Comparison of ENCODE assay signal across 8 cellular contexts in the genomic region with DNA sequence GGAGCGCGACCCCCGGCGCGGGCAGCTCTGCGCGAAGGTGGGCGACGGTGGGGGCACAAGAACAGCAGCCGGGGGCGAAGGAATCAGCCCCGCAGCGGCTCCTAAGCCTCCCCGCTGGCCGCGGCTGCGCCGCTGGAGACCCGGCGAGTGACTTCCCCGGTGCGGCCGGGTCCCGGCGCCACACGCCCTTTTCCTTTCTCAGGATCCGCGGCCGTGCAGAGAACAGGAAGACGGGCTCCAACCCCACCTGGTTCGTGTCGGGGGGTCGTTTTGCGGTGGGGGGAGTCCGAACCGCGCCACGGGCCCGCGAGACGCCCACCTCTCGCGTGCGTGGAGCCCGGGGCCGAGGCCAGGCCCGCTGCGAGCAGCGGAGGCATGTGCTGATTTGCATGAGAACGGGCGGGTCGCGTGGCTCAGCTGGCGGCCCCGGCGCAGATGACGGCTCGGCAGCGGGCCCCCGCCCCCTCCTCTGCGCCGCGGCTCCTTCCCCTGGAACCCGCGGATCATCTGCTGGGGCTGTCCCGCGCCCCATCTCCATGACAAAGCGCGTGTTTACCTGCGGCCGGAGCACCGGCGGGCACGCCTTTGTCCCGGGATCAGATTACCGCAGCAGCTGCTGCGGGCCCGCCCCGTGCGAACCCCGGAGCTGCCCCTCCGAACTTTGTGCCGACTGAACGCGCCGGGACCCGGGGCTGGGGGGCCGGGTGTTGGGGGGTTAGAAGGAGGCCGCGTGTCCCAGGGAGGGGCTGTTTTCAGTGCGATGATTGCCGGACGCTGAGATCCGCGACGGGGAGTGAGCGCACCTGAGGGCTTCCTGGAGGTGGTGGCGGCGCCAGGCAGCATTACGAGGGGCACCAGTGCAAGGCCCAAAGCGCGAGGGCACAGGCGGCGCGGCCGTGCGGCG. TPM values are rescaled to one million over a fixed set of nuclear protein-coding genes. Genes with fewer than 3 reads are reported as not detected.
DNase-seq lines count a peak whose midpoint lies in the region; ATAC-seq, FAIRE-seq and TF ChIP-seq lines count a peak whose summit lies in the region.

No MANE protein-coding gene starts in this region.

- no TSS peak for BruUV-seq in HepG2 (replicated peaks; lab: Mats Ljungman, UMichigan)

- H3K4me1 ChIP-seq in A549 (peaks cover 19% of the 10 kb centered on the region; the same call in 2 of the 3 replicates), body of pancreas (peaks cover 46% of the 10 kb centered on the region), HepG2 (ENCODE audit: insufficient read depth, low read length) (peaks cover 22% of the 10 kb centered on the region)

- 0 out of 3 replicates have a peak, but pooled peaks cover under 1% of the 10 kb centered on the region for H3K9me3 ChIP-seq in A549
- no peaks in the 10 kb centered on the region for H3K9me3 ChIP-seq in body of pancreas
- peaks cover 2% of the 10 kb centered on the region; the same call in 1 of the 2 replicates for H3K9me3 ChIP-seq in HepG2 (ENCODE audit: low read length)

- WGBS in A549 (ENCODE audit: missing lambda C conversion rate), result 0% methylated on average over 7 of the region's 108 CpGs
- 1% methylated on average over 98 of the region's 108 CpGs; no CpG with 5 or more reads in 1 of the 2 donors for WGBS in body of pancreas, 2 donors
- 8% methylated on average over 39 of the region's 108 CpGs for WGBS in HepG2 (ENCODE audit: low lambda C conversion rate)

- no peak for DNase-seq in A549 (ENCODE audit: low read depth in 1 of 2, low spot score in 1 of 2)
- peak in 3 of 4 donors; percentile 52 to 70 (median 52) for DNase-seq in body of pancreas
- DNase-seq in HepG2 (ENCODE audit: low spot score), result no peak
- DNase-seq in stimulated activated naive CD4-positive, alpha-beta T cell (lab: John Stamatoyannopoulos, UW), result peak in 5 of 6 experiments; percentile 26 to 90 (median 71)
- DNase-seq in cortex of kidney (lab: John Stamatoyannopoulos, UW), result no peak

- no peak for TF ChIP-seq RAD21 in A549 (conservative IDR thresholded peaks at IDR 0.05 in 1 of 2, IDR thresholded peaks at IDR 0.05 in 1 of 2)
- 0 out of 2 replicates have a peak, but pooled peaks have one; percentile 11 for TF ChIP-seq RAD21 in HepG2 (CRISPR knock-in tag; IDR thresholded peaks at IDR 0.05)

- H3K4me3 ChIP-seq in A549 (peak overlapping the region; percentile 53), body of pancreas (peak overlapping the region; percentile 6 to 15), HepG2 (replicated peaks in 1 of 3; ENCODE audit: insufficient read depth in 1 of 3, low read depth in 2 of 3, low read length in 3 of 3) (peak overlapping the region; percentile 54 to 77 (median 67))

- H3K9ac ChIP-seq in HepG2 (ENCODE audit: insufficient read depth, low read depth, low read length), result no peak overlapping the region

- peaks cover 4% of the 10 kb centered on the region; the same call in 1 of the 2 replicates for H4K20me1 ChIP-seq in HepG2 (ENCODE audit: insufficient read depth, low read length)

- H3K27me3 ChIP-seq in body of pancreas (peaks cover 0 to 16% of the 10 kb centered on the region in 2 donors), HepG2 (ENCODE audit: control insufficient read depth in 1 of 2, insufficient read depth in 2 of 2, low read length in 2 of 2) (peaks cover 24 to 71% of the 10 kb centered on the region in 2 experiments)

- H3K79me2 ChIP-seq in HepG2 (ENCODE audit: insufficient read depth, low read length), result no peaks in the 10 kb centered on the region

- CTCF ChIA-PET in A549 (lab: Yijun Ruan, JAX), result interaction anchor here (0.7 to 2.8 kb wide), 2 partner anchors 128 to 464 kb away, joined by 3 to 9 read pairs; no protein-coding TSS in a partner anchor
- CTCF ChIA-PET in HepG2 (lab: Yijun Ruan, JAX; ENCODE audit: low intra/inter-chr PET ratio, low total read pairs), result no interaction called here

- POLR2A ChIA-PET in A549 (lab: Yijun Ruan, JAX) (interaction anchor here (1.2 kb wide), 1 partner anchor 11 kb away, joined by 3 read pairs; a partner anchor contains a TSS), HepG2 (lab: Yijun Ruan, JAX) (interaction anchor here (0.6 to 1.0 kb wide), 2 partner anchors 9 to 33 kb away, joined by 3 read pairs; no protein-coding TSS in a partner anchor)

- TF ChIP-seq EP300 in A549 (IDR thresholded peaks at IDR 0.05) (no peak), HepG2 (IDR thresholded peaks at IDR 0.05; ENCODE audit: low read depth in 2 of 2, low read length in 2 of 2) (no peak), HepG2 (CRISPR knock-in tag; IDR thresholded peaks at IDR 0.05; ENCODE audit: borderline replicate concordance) (no peak)

- peak in 1 of 2 experiments; percentile 52; a peak in 3 of 6 replicates for ATAC-seq in A549
- peak; percentile 60 for ATAC-seq in GM18511 (IDR thresholded peaks at IDR 0.05; ENCODE audit: unreplicated experiment)
- ATAC-seq in HG03066 (IDR thresholded peaks at IDR 0.05; ENCODE audit: low read depth, unreplicated experiment), result peak; percentile 48
- ATAC-seq in body of pancreas, result peak; percentile 60
- peak; percentile 65 for ATAC-seq in HepG2

- in situ Hi-C loops in HepG2 (cut with HindIII; ENCODE audit: extremely low pct_ligation_motif_present, low pct_unique_long_range_greater_than_20kb), result no loop called here

- TF ChIP-seq CTCF in A549 (IDR thresholded peaks at IDR 0.05) (no peak), body of pancreas (IDR thresholded peaks at IDR 0.05) (no peak), HepG2 (CRISPR knock-in tag; IDR thresholded peaks at IDR 0.05) (0 out of 2 replicates have a peak, but pooled peaks have one; percentile 2)

- no peaks in the 10 kb centered on the region for H3K36me3 ChIP-seq in body of pancreas (replicated peaks in 1 of 2; ENCODE audit: insufficient read depth in 1 of 2, low read depth in 2 of 2)
- no peaks in the 10 kb centered on the region for H3K36me3 ChIP-seq in HepG2 (replicated peaks in 1 of 2; ENCODE audit: control insufficient read depth in 1 of 2, insufficient read depth in 2 of 2, low read length in 2 of 2)

- H2AFZ ChIP-seq in HepG2 (ENCODE audit: low read length), result no peak overlapping the region

- no peak for FAIRE-seq in A549 (lab: Jason Lieb, UNC)
- FAIRE-seq in HepG2 (lab: Jason Lieb, UNC), result no peak

- peak overlapping the region; percentile 100 for H3K4me2 ChIP-seq in A549
- peak overlapping the region; percentile 90 for H3K4me2 ChIP-seq in HepG2 (ENCODE audit: low read depth, low read length)

- H3K27ac ChIP-seq in A549 (peak overlapping the region; percentile 24 to 71; a peak in 4 of 6 replicates), body of pancreas (no peak overlapping the region), HepG2 (ENCODE audit: extremely low read length, insufficient read depth, low read length) (no peak overlapping the region)

- intact Hi-C loops in body of pancreas (cut with DNase I), result no loop called here
- intact Hi-C loops in HepG2 (cut with micrococcal nuclease; ENCODE audit: unreplicated experiment), result no loop called here

- TF ChIP-seq POLR2A in A549 (IDR thresholded peaks at IDR 0.05; ENCODE audit: low read length), result no peak
- TF ChIP-seq POLR2A in body of pancreas (IDR thresholded peaks at IDR 0.05), result no peak
- TF ChIP-seq POLR2A in HepG2 (IDR thresholded peaks at IDR 0.05; ENCODE audit: insufficient read depth in 1 of 2, low read depth in 2 of 2, low read length in 2 of 2), result no peak

RNA-seq across cellular contexts. Expression of a gene that starts 4.9 kb away (rescaled TPM):
- polyA plus RNA-seq in A549 (2011; rRNA removed), result 0.04 and 0.05 TPM in 2 replicates
- 0.06 and 0.07 TPM in 2 replicates for polyA plus RNA-seq in A549 (2012; cell fraction: cytosol; rRNA removed)
- 0.10 and 0.16 TPM in 2 replicates for polyA plus RNA-seq in A549 (2012; cell fraction: nucleus; rRNA removed)
- polyA plus RNA-seq in A549 (2017; fragmentation: RNase III; extraction: RNeasy Plus Mini Kit Qiagen cat#74134 plus additional on column Dnase treatment), result 0.04 to 0.15 TPM (median 0.09 TPM) in 3 replicates
- polyA minus RNA-seq in A549 (2011; rRNA and poly(A)+ RNA removed), result not detected in 2 replicates
- not detected for polyA plus RNA-seq in PFSK-1 (2012; ENCODE audit: insufficient read length, low read depth)
- 10 to 100 TPM in 1 of 2 donors, 1 to 10 TPM in 1; 6.0 to 13.2 TPM for total RNA-seq in body of pancreas
- not detected in 2 replicates for total RNA-seq in HepG2 (2016; rRNA removed; fragmentation: Illumina TruSeq; extraction: Trizol)
- not detected in 2 replicates for total RNA-seq in HepG2 (2016; cell fraction: cytosol; rRNA removed; fragmentation: Illumina TruSeq; extraction: Trizol; ENCODE audit: low read depth)
- not detected in 2 replicates for total RNA-seq in HepG2 (2016; cell fraction: insoluble cytoplasmic fraction; rRNA removed; fragmentation: Illumina TruSeq; extraction: Trizol)
- total RNA-seq in HepG2 (2016; cell fraction: membrane; rRNA removed; fragmentation: Illumina TruSeq; extraction: Trizol), result not detected in 2 replicates
- not detected in 2 replicates for total RNA-seq in HepG2 (2016; cell fraction: nucleus; rRNA removed; fragmentation: Illumina TruSeq; extraction: Trizol)
- polyA plus RNA-seq in HepG2 (2011; rRNA removed), result not detected in 2 replicates
- polyA plus RNA-seq in HepG2 (2011; cell fraction: cytosol; rRNA removed), result not detected in 2 replicates
- polyA plus RNA-seq in HepG2 (2011; cell fraction: nucleus; rRNA removed), result 0.10 TPM in 2 replicates
- polyA plus RNA-seq in HepG2 (2012), result not detected in 2 replicates
- polyA plus RNA-seq in HepG2 (2016; cell fraction: cytosol; fragmentation: Illumina TruSeq; extraction: Trizol; ENCODE audit: low read depth), result not detected in 2 replicates
- not detected in 2 replicates for polyA plus RNA-seq in HepG2 (2016; cell fraction: insoluble cytoplasmic fraction; fragmentation: Illumina TruSeq; extraction: Trizol; ENCODE audit: low read depth)
- polyA plus RNA-seq in HepG2 (2016; cell fraction: membrane; fragmentation: Illumina TruSeq; extraction: Trizol; ENCODE audit: low read depth), result not detected in 2 replicates
- not detected in 2 replicates for polyA plus RNA-seq in HepG2 (2016; cell fraction: nucleus; fragmentation: Illumina TruSeq; extraction: Trizol; ENCODE audit: insufficient read depth, low read depth)
- not detected in 2 replicates for polyA minus RNA-seq in HepG2 (2011; rRNA and poly(A)+ RNA removed; ENCODE audit: low replicate concordance)
- polyA minus RNA-seq in HepG2 (2011; cell fraction: cytosol; rRNA and poly(A)+ RNA removed), result not detected in 2 replicates
- polyA minus RNA-seq in HepG2 (2011; cell fraction: nucleus; rRNA and poly(A)+ RNA removed), result not detected in 2 replicates

RNA-seq across cellular contexts. Expression of a gene that starts 10.8 kb away (rescaled TPM):
- polyA plus RNA-seq in A549 (2011; rRNA removed), result 7.7 and 14.7 TPM in 2 replicates
- 2.3 and 3.0 TPM in 2 replicates for polyA plus RNA-seq in A549 (2012; cell fraction: cytosol; rRNA removed)
- 4.4 and 5.4 TPM in 2 replicates for polyA plus RNA-seq in A549 (2012; cell fraction: nucleus; rRNA removed)
- 7.0 to 7.7 TPM (median 7.3 TPM) in 3 replicates for polyA plus RNA-seq in A549 (2017; fragmentation: RNase III; extraction: RNeasy Plus Mini Kit Qiagen cat#74134 plus additional on column Dnase treatment)
- 21.3 and 23.4 TPM in 2 replicates for polyA minus RNA-seq in A549 (2011; rRNA and poly(A)+ RNA removed)
- 8.8 TPM for polyA plus RNA-seq in PFSK-1 (2012; ENCODE audit: insufficient read length, low read depth)
- 10 to 100 TPM; 15.6 to 29.0 TPM for total RNA-seq in body of pancreas
- total RNA-seq in HepG2 (2016; rRNA removed; fragmentation: Illumina TruSeq; extraction: Trizol), result 10.7 and 18.3 TPM in 2 replicates
- 14.5 and 14.8 TPM in 2 replicates for total RNA-seq in HepG2 (2016; cell fraction: cytosol; rRNA removed; fragmentation: Illumina TruSeq; extraction: Trizol; ENCODE audit: low read depth)
- total RNA-seq in HepG2 (2016; cell fraction: insoluble cytoplasmic fraction; rRNA removed; fragmentation: Illumina TruSeq; extraction: Trizol), result 10.1 and 18.3 TPM in 2 replicates
- 18.9 and 22.2 TPM in 2 replicates for total RNA-seq in HepG2 (2016; cell fraction: membrane; rRNA removed; fragmentation: Illumina TruSeq; extraction: Trizol)
- 16.8 and 19.1 TPM in 2 replicates for total RNA-seq in HepG2 (2016; cell fraction: nucleus; rRNA removed; fragmentation: Illumina TruSeq; extraction: Trizol)
- 9.2 and 10.8 TPM in 2 replicates for polyA plus RNA-seq in HepG2 (2011; rRNA removed)
- polyA plus RNA-seq in HepG2 (2011; cell fraction: cytosol; rRNA removed), result 6.1 and 6.8 TPM in 2 replicates
- polyA plus RNA-seq in HepG2 (2011; cell fraction: nucleus; rRNA removed), result 11.2 and 14.9 TPM in 2 replicates
- polyA plus RNA-seq in HepG2 (2012), result 10.6 and 12.8 TPM in 2 replicates
- 1.4 and 1.6 TPM in 2 replicates for polyA plus RNA-seq in HepG2 (2016; cell fraction: cytosol; fragmentation: Illumina TruSeq; extraction: Trizol; ENCODE audit: low read depth)
- polyA plus RNA-seq in HepG2 (2016; cell fraction: insoluble cytoplasmic fraction; fragmentation: Illumina TruSeq; extraction: Trizol; ENCODE audit: low read depth), result 21.6 TPM in 2 replicates
- 2.6 and 3.5 TPM in 2 replicates for polyA plus RNA-seq in HepG2 (2016; cell fraction: membrane; fragmentation: Illumina TruSeq; extraction: Trizol; ENCODE audit: low read depth)
- 17.9 and 21.0 TPM in 2 replicates for polyA plus RNA-seq in HepG2 (2016; cell fraction: nucleus; fragmentation: Illumina TruSeq; extraction: Trizol; ENCODE audit: insufficient read depth, low read depth)
- polyA minus RNA-seq in HepG2 (2011; rRNA and poly(A)+ RNA removed; ENCODE audit: low replicate concordance), result 18.9 and 22.3 TPM in 2 replicates
- 8.3 and 10.0 TPM in 2 replicates for polyA minus RNA-seq in HepG2 (2011; cell fraction: cytosol; rRNA and poly(A)+ RNA removed)
- polyA minus RNA-seq in HepG2 (2011; cell fraction: nucleus; rRNA and poly(A)+ RNA removed), result 39.7 and 55.7 TPM in 2 replicates

Comparison
In these comparisons a context has a peak if more than half of its experiments do, and no peak if none do; other contexts are left out.
1. DNase-seq: peak in body of pancreas (3 of 4) and stimulated activated naive CD4-positive, alpha-beta T cell (5 of 6); none in A549 (0 of 2), HepG2 (single experiment) and cortex of kidney (single experiment).
2. H3K27ac ChIP-seq: peak in A549 (2 of 2); none in body of pancreas (0 of 4) and HepG2 (single experiment).
3. H3K4me3 ChIP-seq: peak in every context shown above with its lines; median percentile 67 in HepG2; 53 in A549; 10 in body of pancreas.
4. RNA of a gene that starts 4.9 kb away (total RNA-seq): 6.0 to 13.2 TPM in body of pancreas; not detected in HepG2; every median in the first group is over 4 times any median in the second.